ENCODE assay signal across 1 cellular context in the genomic region with DNA sequence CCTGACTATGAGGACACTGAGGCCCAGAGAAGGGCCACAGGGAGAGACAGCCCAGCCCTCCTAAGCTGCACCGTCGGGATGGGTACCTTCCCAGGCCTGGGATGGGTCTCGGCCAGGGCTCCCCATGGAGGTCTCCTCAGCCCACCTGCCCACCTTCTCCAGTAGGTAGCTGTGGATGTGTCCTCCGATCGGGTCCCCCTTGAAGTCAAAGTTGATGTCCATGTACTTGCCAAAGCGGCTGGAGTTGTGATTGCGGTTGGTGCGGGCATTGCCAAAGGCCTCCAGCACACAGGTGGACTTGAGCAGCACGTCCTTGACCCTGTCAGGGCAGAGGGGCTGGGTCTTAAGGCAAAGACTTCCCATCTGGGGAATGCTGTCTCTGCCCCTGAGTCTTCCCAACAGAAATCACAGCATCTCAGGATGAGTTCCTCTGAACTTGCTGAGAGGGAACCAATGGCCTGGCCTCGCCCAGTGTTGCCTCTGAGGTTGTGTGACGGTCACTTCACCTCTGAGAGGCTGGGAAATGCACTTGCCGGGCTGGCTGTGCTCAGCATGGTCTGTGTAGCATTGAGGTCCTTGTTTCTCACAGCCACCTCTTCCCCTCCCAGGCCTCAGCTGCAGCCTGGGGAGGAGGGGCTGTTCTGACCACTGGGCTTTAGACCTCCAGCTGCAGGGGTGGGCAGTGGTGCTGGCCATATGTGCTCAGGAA.
TF ChIP-seq lines count a peak whose summit lies in the region.

No MANE protein-coding gene starts in this region.

TF ChIP-seq in WTC11, 78 proteins besides CTCF, POLR2A, EP300 and RAD21 (continued from another document):
- TF ChIP-seq, protein P1, sequence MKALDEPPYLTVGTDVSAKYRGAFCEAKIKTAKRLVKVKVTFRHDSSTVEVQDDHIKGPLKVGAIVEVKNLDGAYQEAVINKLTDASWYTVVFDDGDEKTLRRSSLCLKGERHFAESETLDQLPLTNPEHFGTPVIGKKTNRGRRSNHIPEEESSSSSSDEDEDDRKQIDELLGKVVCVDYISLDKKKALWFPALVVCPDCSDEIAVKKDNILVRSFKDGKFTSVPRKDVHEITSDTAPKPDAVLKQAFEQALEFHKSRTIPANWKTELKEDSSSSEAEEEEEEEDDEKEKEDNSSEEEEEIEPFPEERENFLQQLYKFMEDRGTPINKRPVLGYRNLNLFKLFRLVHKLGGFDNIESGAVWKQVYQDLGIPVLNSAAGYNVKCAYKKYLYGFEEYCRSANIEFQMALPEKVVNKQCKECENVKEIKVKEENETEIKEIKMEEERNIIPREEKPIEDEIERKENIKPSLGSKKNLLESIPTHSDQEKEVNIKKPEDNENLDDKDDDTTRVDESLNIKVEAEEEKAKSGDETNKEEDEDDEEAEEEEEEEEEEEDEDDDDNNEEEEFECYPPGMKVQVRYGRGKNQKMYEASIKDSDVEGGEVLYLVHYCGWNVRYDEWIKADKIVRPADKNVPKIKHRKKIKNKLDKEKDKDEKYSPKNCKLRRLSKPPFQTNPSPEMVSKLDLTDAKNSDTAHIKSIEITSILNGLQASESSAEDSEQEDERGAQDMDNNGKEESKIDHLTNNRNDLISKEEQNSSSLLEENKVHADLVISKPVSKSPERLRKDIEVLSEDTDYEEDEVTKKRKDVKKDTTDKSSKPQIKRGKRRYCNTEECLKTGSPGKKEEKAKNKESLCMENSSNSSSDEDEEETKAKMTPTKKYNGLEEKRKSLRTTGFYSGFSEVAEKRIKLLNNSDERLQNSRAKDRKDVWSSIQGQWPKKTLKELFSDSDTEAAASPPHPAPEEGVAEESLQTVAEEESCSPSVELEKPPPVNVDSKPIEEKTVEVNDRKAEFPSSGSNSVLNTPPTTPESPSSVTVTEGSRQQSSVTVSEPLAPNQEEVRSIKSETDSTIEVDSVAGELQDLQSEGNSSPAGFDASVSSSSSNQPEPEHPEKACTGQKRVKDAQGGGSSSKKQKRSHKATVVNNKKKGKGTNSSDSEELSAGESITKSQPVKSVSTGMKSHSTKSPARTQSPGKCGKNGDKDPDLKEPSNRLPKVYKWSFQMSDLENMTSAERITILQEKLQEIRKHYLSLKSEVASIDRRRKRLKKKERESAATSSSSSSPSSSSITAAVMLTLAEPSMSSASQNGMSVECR (CRISPR knock-in tag; IDR thresholded peaks at IDR 0.05; ENCODE audit: borderline replicate concordance), result no peak
